1 cellular context compared by ENCODE assay signal in the genomic region with DNA sequence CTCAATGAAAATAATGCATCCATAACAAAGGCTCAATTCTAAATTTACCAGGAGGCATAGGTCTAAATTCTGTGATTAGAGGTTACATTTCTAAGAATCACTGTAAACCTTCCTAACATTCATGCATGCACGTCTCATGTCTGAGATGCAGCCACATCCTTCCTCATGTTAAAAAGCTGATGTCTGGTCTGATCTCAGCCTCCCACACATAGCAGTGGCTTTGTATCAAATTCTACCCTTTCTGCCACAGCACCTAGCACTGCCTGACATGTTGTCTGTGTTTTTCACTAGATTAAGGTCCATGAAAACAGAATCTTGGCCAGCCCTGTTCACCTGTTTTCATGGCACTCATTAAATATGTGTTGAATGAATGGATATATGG.
TF ChIP-seq lines count a peak whose summit lies in the region.

No MANE protein-coding gene starts in this region.

TF ChIP-seq in A549, 52 proteins besides CTCF, POLR2A, EP300 and RAD21 (continued from another document):
- TF ChIP-seq REST (IDR thresholded peaks at IDR 0.05) (no peak), CEBPB (IDR thresholded peaks at IDR 0.05) (no peak), NR3C1 (IDR thresholded peaks at IDR 0.05) (no peak)
